Comparison of ENCODE assay signal across 19 cellular contexts in the genomic region with DNA sequence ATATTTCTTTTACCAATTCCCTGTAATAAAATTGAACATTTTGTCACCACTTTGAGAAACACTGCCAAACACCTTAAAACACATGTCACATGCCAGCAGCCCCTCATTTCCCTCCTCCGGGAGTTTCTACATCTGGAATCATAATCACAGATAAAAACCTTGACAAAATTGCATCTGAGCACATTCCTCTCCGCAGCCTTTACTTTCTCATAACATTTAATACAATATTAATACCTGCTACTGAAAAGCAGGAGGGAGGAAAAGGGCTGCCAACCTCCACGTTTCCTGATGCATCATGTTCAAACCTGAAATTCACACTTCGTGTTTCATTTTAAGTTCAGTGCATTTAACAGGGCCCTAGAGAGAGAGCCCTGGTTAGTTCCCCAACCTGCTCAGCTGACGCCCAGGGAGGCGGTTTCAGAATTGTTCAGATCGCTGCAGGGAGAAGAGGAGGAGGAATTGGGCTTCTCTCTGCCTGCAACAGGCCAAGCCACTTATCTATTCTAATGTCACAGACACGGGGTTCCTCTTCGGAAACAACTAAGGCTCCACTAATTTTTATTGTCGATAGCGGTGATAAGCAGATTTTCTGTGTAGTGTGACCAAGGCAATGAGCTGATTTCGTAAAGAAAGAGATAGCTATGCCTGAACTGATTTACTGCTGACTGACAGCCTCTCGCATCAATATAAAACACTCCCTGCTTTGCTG. TPM values are rescaled to one million over a fixed set of nuclear protein-coding genes. Genes with fewer than 3 reads are reported as not detected.
A peak's percentile ranks its signal among the peaks of the same experiment; 100 is the strongest.
DNase-seq lines count a peak whose midpoint lies in the region; ATAC-seq and TF ChIP-seq lines count a peak whose summit lies in the region.
"Had no signal": no experiment of that assay in that cellular context is flagged by ENCODE, and none has a peak within 500 bp of the region (broad histone marks: within the 10 kb centered on the region; RNA-seq: fewer than 3 reads in every experiment).

No MANE protein-coding gene starts in this region.

- H3K4me1 Mint-ChIP-seq in activated naive CD8-positive, alpha-beta T cell treated with anti-CD3 and anti-CD28 coated beads for 36 hours: peaks cover 36% of the 10 kb centered on the region

- H3K9me3 Mint-ChIP-seq in activated naive CD8-positive, alpha-beta T cell treated with anti-CD3 and anti-CD28 coated beads for 36 hours: no peaks in the 10 kb centered on the region
- H3K9me3 Mint-ChIP-seq: activated T-helper 2 cell treated with anti-CD3 and anti-CD28 coated beads, Interferon-gamma antibody, Interleukin-2, Interleukin-4, amounts not matched to agents 10 μg/mL and 5 μg/mL and 100 μg/mL, durations not matched to agents 14 hours and 24 hours and 36 hours; effector memory CD8-positive, alpha-beta T cell had no signal

- H3K23ac ChIP-seq in mesendoderm (ENCODE audit: low read length): no peak overlapping the region

- H3K4me2 ChIP-seq in mesendoderm (ENCODE audit: low read length): no peak overlapping the region

- CTCF ChIA-PET in HEK293T (lab: Yijun Ruan, JAX): no interaction called here

- H3K4me1 ChIP-seq in mesendoderm (ENCODE audit: control insufficient read depth, low read depth, low read length): peaks cover 8% of the 10 kb centered on the region

- ATAC-seq in GM18517 (IDR thresholded peaks at IDR 0.05; ENCODE audit: unreplicated experiment): no peak
- ATAC-seq in HG02938 (IDR thresholded peaks at IDR 0.05; ENCODE audit: unreplicated experiment): no peak
- ATAC-seq: effector memory CD8-positive, alpha-beta T cell; stimulated activated naive CD8-positive, alpha-beta T cell treated with anti-CD3 and anti-CD28 coated beads, Interleukin-15, Interleukin-2, amounts not matched to agents 100 U/mL and 50 U/mL, for 24 hours had no signal

- H4K8ac ChIP-seq in mesendoderm (ENCODE audit: low read depth, low read length): no peak overlapping the region

- no CpG with 5 or more reads among the region's 13 CpGs for WGBS in mesendoderm (ENCODE audit: extremely low coverage, insufficient coverage, low lambda C conversion rate)

- H4K5ac ChIP-seq in mesendoderm (ENCODE audit: low read length): no peak overlapping the region

- no peak overlapping the region for H2BK120ac ChIP-seq in mesendoderm (ENCODE audit: low read depth, low read length)

- no peak overlapping the region for H3K56ac ChIP-seq in mesendoderm (ENCODE audit: low read length)

- no peak overlapping the region for H3K4me3 ChIP-seq in mesendoderm (ENCODE audit: low read length)
- H3K4me3 ChIP-seq: right atrium auricular region had no signal

- POLR2A ChIA-PET in HEK293T (lab: Yijun Ruan, JAX): no interaction called here

- H3K27ac ChIP-seq in mesendoderm (ENCODE audit: low read depth, low read length): no peak overlapping the region
- H3K27ac ChIP-seq: brain microvascular endothelial cell, right atrium auricular region had no signal

- no peaks in the 10 kb centered on the region for H3K36me3 ChIP-seq in mesendoderm (ENCODE audit: control insufficient read depth, insufficient read depth, low read length)
- H3K36me3 ChIP-seq: brain microvascular endothelial cell, right atrium auricular region had no signal

- no peak for TF ChIP-seq CTCF in GM10266 (IDR thresholded peaks at IDR 0.05; ENCODE audit: control insufficient read depth, insufficient read depth, low read depth, missing control alignments)

- H2BK5ac ChIP-seq in mesendoderm (ENCODE audit: low read length): no peak overlapping the region

- peaks cover 63% of the 10 kb centered on the region for H3K27me3 ChIP-seq in mesendoderm (ENCODE audit: insufficient read depth, low read length, poor library complexity)

- H2BK15ac ChIP-seq in mesendoderm (replicated peaks; ENCODE audit: low read depth): no peak overlapping the region

- no peak overlapping the region for H3K27ac Mint-ChIP-seq in activated naive CD8-positive, alpha-beta T cell treated with anti-CD3 and anti-CD28 coated beads for 36 hours
- H3K27ac Mint-ChIP-seq: activated T-helper 2 cell treated with anti-CD3 and anti-CD28 coated beads, Interferon-gamma antibody, Interleukin-2, Interleukin-4, amounts not matched to agents 10 μg/mL and 5 μg/mL and 100 μg/mL, durations not matched to agents 14 hours and 24 hours and 36 hours; effector memory CD8-positive, alpha-beta T cell had no signal

- H3K4ac ChIP-seq in mesendoderm (ENCODE audit: low read depth, low read length): no peak overlapping the region

- no peaks in the 10 kb centered on the region for H3K36me3 Mint-ChIP-seq in activated naive CD8-positive, alpha-beta T cell treated with anti-CD3 and anti-CD28 coated beads for 36 hours

- H3K79me1 ChIP-seq in mesendoderm (ENCODE audit: low read length): no peaks in the 10 kb centered on the region

- peak; percentile 64 for DNase-seq in GM10266 (ENCODE audit: extremely low spot score)
- DNase-seq in HEK293T (ENCODE audit: extremely low spot score): no peak
- DNase-seq in RPMI8226: peak; percentile 28
- peak; percentile 73 for DNase-seq in mesendoderm
- DNase-seq in ureter (ENCODE audit: low spot score): no peak
- no peak for DNase-seq in activated naive CD8-positive, alpha-beta T cell treated with anti-CD3 and anti-CD28 coated beads for 36 hours
- DNase-seq: brain microvascular endothelial cell; effector memory CD8-positive, alpha-beta T cell; foreskin melanocyte; kidney; NCI-H1930; stimulated activated CD4-positive, alpha-beta T cell treated with anti-CD3 and anti-CD28 coated beads, Interleukin-4, amount 100 ng/mL, for 4 hours; stimulated activated naive CD8-positive, alpha-beta T cell treated with anti-CD3 and anti-CD28 coated beads, Interleukin-15, Interleukin-2, amounts not matched to agents 100 U/mL and 50 U/mL, for 24 hours; T-helper 1 cell had no signal

- H3K18ac ChIP-seq in mesendoderm (ENCODE audit: low read length): no peak overlapping the region

- no peak overlapping the region for H3K4me3 Mint-ChIP-seq in activated naive CD8-positive, alpha-beta T cell treated with anti-CD3 and anti-CD28 coated beads for 36 hours

- H3K27me3 Mint-ChIP-seq in activated naive CD8-positive, alpha-beta T cell treated with anti-CD3 and anti-CD28 coated beads for 36 hours: peaks cover 95% of the 10 kb centered on the region

- no peaks in the 10 kb centered on the region for H3K79me2 ChIP-seq in mesendoderm (ENCODE audit: control insufficient read depth, insufficient read depth, low read length)

- no peak overlapping the region for H3K9ac ChIP-seq in mesendoderm (ENCODE audit: low read length)

- no peak overlapping the region for H2AK5ac ChIP-seq in mesendoderm (ENCODE audit: low read length)

TF ChIP-seq in HEK293T, 16 proteins besides CTCF, POLR2A, EP300 and RAD21:
- TF ChIP-seq, protein P1, sequence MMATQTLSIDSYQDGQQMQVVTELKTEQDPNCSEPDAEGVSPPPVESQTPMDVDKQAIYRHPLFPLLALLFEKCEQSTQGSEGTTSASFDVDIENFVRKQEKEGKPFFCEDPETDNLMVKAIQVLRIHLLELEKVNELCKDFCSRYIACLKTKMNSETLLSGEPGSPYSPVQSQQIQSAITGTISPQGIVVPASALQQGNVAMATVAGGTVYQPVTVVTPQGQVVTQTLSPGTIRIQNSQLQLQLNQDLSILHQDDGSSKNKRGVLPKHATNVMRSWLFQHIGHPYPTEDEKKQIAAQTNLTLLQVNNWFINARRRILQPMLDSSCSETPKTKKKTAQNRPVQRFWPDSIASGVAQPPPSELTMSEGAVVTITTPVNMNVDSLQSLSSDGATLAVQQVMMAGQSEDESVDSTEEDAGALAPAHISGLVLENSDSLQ (IDR thresholded peaks at IDR 0.05): peak; percentile 82
- TF ChIP-seq ZNF384 (IDR thresholded peaks at IDR 0.05): no peak
- no peak for TF ChIP-seq ELF4 (IDR thresholded peaks at IDR 0.05)

RNA-seq across cellular contexts. Expression of gene LHX2, which starts 5.0 kb away (rescaled TPM):
- polyA plus RNA-seq in mesendoderm (2013, experiment 1 of 2): 0.52 TPM
- polyA plus RNA-seq in mesendoderm (2013, experiment 2 of 2): 0.49 TPM
- total RNA-seq in ureter: not detected
- not detected for total RNA-seq in activated naive CD8-positive, alpha-beta T cell treated with anti-CD3 and anti-CD28 coated beads for 36 hours
- total RNA-seq: activated T-helper 2 cell treated with anti-CD3 and anti-CD28 coated beads, Interferon-gamma antibody, Interleukin-2, Interleukin-4, amounts not matched to agents 10 μg/mL and 5 μg/mL and 100 μg/mL, durations not matched to agents 14 hours and 24 hours and 36 hours; kidney; OCI-LY7 had no signal

Comparison
In these comparisons a context has a peak if more than half of its experiments do, and no peak if none do; other contexts are left out.
1. DNase-seq: peak in GM10266 (single experiment), RPMI8226 (single experiment) and mesendoderm (single experiment); none in HEK293T (single experiment), ureter (single experiment) and activated naive CD8-positive, alpha-beta T cell treated with anti-CD3 and anti-CD28 coated beads for 36 hours (single experiment).